ENCODE assay signal across 9 cellular contexts in genomic region chr10:79052311-79053080, GRCh38. TPM values are rescaled to one million over a fixed set of nuclear protein-coding genes. Genes with fewer than 3 reads are reported as not detected.
DNase-seq lines count a peak whose midpoint lies in the region; ATAC-seq and TF ChIP-seq lines count a peak whose summit lies in the region.
"Had no signal": no experiment of that assay in that cellular context is flagged by ENCODE, and none has a peak within 500 bp of the region (broad histone marks: within the 10 kb centered on the region; RNA-seq: fewer than 3 reads in every experiment).

No MANE protein-coding gene starts in this region.

- CTCF ChIA-PET in CD4-positive, alpha-beta T cell (lab: Charles Lee) = interaction anchor here (0.6 kb wide), 1 partner anchor 1424 kb away, joined by 3 read pairs; no protein-coding TSS in a partner anchor

- no peaks in the 10 kb centered on the region for H3K36me3 Mint-ChIP-seq in CD4-positive, alpha-beta T cell (ENCODE audit: low read depth)
- H3K36me3 Mint-ChIP-seq: activated naive CD4-positive, alpha-beta T cell treated with anti-CD3 and anti-CD28 coated beads, Interleukin-2, amount 50 U/mL, for 72 hours had no signal

- no peak for TF ChIP-seq EP300 in gastroesophageal sphincter (IDR thresholded peaks at IDR 0.05)

- H3K27me3 ChIP-seq in CD4-positive, alpha-beta T cell (ENCODE audit: control insufficient read depth, insufficient read depth, low read length) = no peaks in the 10 kb centered on the region
- H3K27me3 ChIP-seq in gastroesophageal sphincter = no peaks in the 10 kb centered on the region

- H3K4me1 ChIP-seq in gastroesophageal sphincter = peaks cover 0 to 13% (median 6%) of the 10 kb centered on the region in 3 donors

- H3K27ac Mint-ChIP-seq in CD4-positive, alpha-beta T cell = no peak overlapping the region
- H3K27ac Mint-ChIP-seq: activated naive CD4-positive, alpha-beta T cell treated with anti-CD3 and anti-CD28 coated beads, Interleukin-2, amount 50 U/mL, for 72 hours had no signal

- no peaks in the 10 kb centered on the region for H3K9me3 Mint-ChIP-seq in CD4-positive, alpha-beta T cell
- H3K9me3 Mint-ChIP-seq: activated naive CD4-positive, alpha-beta T cell treated with anti-CD3 and anti-CD28 coated beads, Interleukin-2, amount 50 U/mL, for 72 hours had no signal

- peak overlapping the region; percentile 51 for H3K4me3 Mint-ChIP-seq in CD4-positive, alpha-beta T cell

- H3K4me3 ChIP-seq in gastroesophageal sphincter = no peak overlapping the region

- WGBS in gastroesophageal sphincter (ENCODE audit: low coverage in 1 of 2), 2 donors = 67 to 71% methylated on average over 5 to 7 of the region's 12 CpGs

- no peaks in the 10 kb centered on the region for H3K36me3 ChIP-seq in gastroesophageal sphincter

- peaks cover 48% of the 10 kb centered on the region for H3K4me1 Mint-ChIP-seq in CD4-positive, alpha-beta T cell (ENCODE audit: low read depth)

- no peak overlapping the region for H3K27ac ChIP-seq in CD4-positive, alpha-beta T cell (ENCODE audit: low read depth, low read length)
- no peak overlapping the region for H3K27ac ChIP-seq in gastroesophageal sphincter

- POLR2A ChIA-PET in CD4-positive, alpha-beta T cell (lab: Charles Lee) = interaction anchor here (0.7 to 1.3 kb wide), 7 partner anchors 9 to 78 kb away, joined by 3 to 4 read pairs (median 3); no protein-coding TSS in a partner anchor

- DNase-seq in CD4-positive, alpha-beta T cell = peak in 3 of 10 experiments; percentile 25 to 45 (median 38)
- DNase-seq in kidney tubule cell (ENCODE audit: low spot score) (peak; percentile 45), HCEC 1CT (no peak), NCI-H128 (lab: John Stamatoyannopoulos, UW; ENCODE audit: unreplicated experiment) (no peak)

- TF ChIP-seq CTCF in CD4-positive, alpha-beta T cell (IDR thresholded peaks at IDR 0.05) = peak; percentile 59
- TF ChIP-seq CTCF in gastroesophageal sphincter (IDR thresholded peaks at IDR 0.05) = no peak

- intact Hi-C loops in CD4-positive, alpha-beta T cell (cut with DNase I, micrococcal nuclease) = no loop called here

- peak; percentile 78 for ATAC-seq in CD4-positive, alpha-beta T cell (ENCODE audit: poor library complexity)
- ATAC-seq in GM19351 (IDR thresholded peaks at IDR 0.05; ENCODE audit: unreplicated experiment) (peak; percentile 59), SK-N-SH treated with all-trans-retinoic acid at 6 μM for 48 hours (peak; percentile 52; the same call in 2 of the 3 replicates), gastroesophageal sphincter (no peak), GM21737 (IDR thresholded peaks at IDR 0.05; ENCODE audit: unreplicated experiment) (no peak)

- TF ChIP-seq POLR2A in gastroesophageal sphincter (IDR thresholded peaks at IDR 0.05) = no peak

- no peaks in the 10 kb centered on the region for H3K27me3 Mint-ChIP-seq in CD4-positive, alpha-beta T cell

- H3K9me3 ChIP-seq in CD4-positive, alpha-beta T cell (ENCODE audit: control insufficient read depth, low read length) = no peaks in the 10 kb centered on the region
- no peaks in the 10 kb centered on the region for H3K9me3 ChIP-seq in gastroesophageal sphincter

TF ChIP-seq in SK-N-SH treated with all-trans-retinoic acid at 6 μM for 48 hours, 23 proteins besides CTCF, POLR2A, EP300 and RAD21:
- TF ChIP-seq ZNF70 (CRISPR knock-in tag; IDR thresholded peaks at IDR 0.05) = no peak
- no peak for TF ChIP-seq CSRNP3 (CRISPR knock-in tag; IDR thresholded peaks at IDR 0.05)
- TF ChIP-seq BACH2 (CRISPR knock-in tag; IDR thresholded peaks at IDR 0.05; ENCODE audit: borderline replicate concordance) = no peak
- TF ChIP-seq ZFP30 (CRISPR knock-in tag; IDR thresholded peaks at IDR 0.05) = no peak
- TF ChIP-seq ZNF8 (CRISPR knock-in tag; IDR thresholded peaks at IDR 0.05) = no peak
- TF ChIP-seq ZNF565 (CRISPR knock-in tag; conservative IDR thresholded peaks at IDR 0.05; ENCODE audit: low read depth) = no peak
- TF ChIP-seq POU6F1 (CRISPR knock-in tag; IDR thresholded peaks at IDR 0.05; ENCODE audit: borderline replicate concordance, low read depth) = no peak
- no peak for TF ChIP-seq PATZ1 (CRISPR knock-in tag; IDR thresholded peaks at IDR 0.05; ENCODE audit: borderline replicate concordance)
- no peak for TF ChIP-seq SNAI2 (CRISPR knock-in tag; IDR thresholded peaks at IDR 0.05)
- no peak for TF ChIP-seq ZFP3 (CRISPR knock-in tag; IDR thresholded peaks at IDR 0.05)
- TF ChIP-seq ISL1 (CRISPR knock-in tag; IDR thresholded peaks at IDR 0.05) = no peak
- no peak for TF ChIP-seq ZC3H10 (CRISPR knock-in tag; IDR thresholded peaks at IDR 0.05)
- no peak for TF ChIP-seq ESRRG (CRISPR knock-in tag; IDR thresholded peaks at IDR 0.05)
- TF ChIP-seq GLIS3 (CRISPR knock-in tag; IDR thresholded peaks at IDR 0.05) = no peak
- TF ChIP-seq OSR1 (CRISPR knock-in tag; IDR thresholded peaks at IDR 0.05) = no peak
- no peak for TF ChIP-seq ARNTL (CRISPR knock-in tag; IDR thresholded peaks at IDR 0.05; ENCODE audit: borderline replicate concordance, low read depth)
- no peak for TF ChIP-seq CSDC2 (CRISPR knock-in tag; IDR thresholded peaks at IDR 0.05)
- TF ChIP-seq TOX (CRISPR knock-in tag; IDR thresholded peaks at IDR 0.05; ENCODE audit: borderline replicate concordance) = no peak
- no peak for TF ChIP-seq TCF4 (CRISPR knock-in tag; IDR thresholded peaks at IDR 0.05; ENCODE audit: borderline replicate concordance)

RNA-seq across cellular contexts. Expression of gene ZMIZ1, which starts 16.3 kb away (rescaled TPM):
- 10 to 100 TPM; 14.6 to 15.5 TPM for total RNA-seq in CD4-positive, alpha-beta T cell
- 10 to 100 TPM; 36.3 to 79.2 (median 67.1) TPM for total RNA-seq in gastroesophageal sphincter

Comparison
In these comparisons a context has a peak if more than half of its experiments do, and no peak if none do; other contexts are left out.
1. ATAC-seq: peak in CD4-positive, alpha-beta T cell (single experiment), GM19351 (single experiment) and SK-N-SH treated with all-trans-retinoic acid at 6 μM for 48 hours (single experiment); none in gastroesophageal sphincter (single experiment) and GM21737 (single experiment).